30 cellular contexts compared by ENCODE assay signal in genomic region chrX:136856050-136856449, GRCh38. TPM values are rescaled to one million over a fixed set of nuclear protein-coding genes. Genes with fewer than 3 reads are reported as not detected.
DNase-seq lines count a peak whose midpoint lies in the region; ATAC-seq lines count a peak whose summit lies in the region.
"Had no signal": no experiment of that assay in that cellular context is flagged by ENCODE, and none has a peak within 500 bp of the region (broad histone marks: within the 10 kb centered on the region; RNA-seq: fewer than 3 reads in every experiment).

No MANE protein-coding gene starts in this region.

- H3K27ac Mint-ChIP-seq in T-helper 17 cell (peak overlapping the region; percentile 73), naive B cell (peak overlapping the region in 4 of 6 donors; percentile 16 to 80 (median 32))
- H3K27ac Mint-ChIP-seq: activated CD8-positive, alpha-beta memory T cell treated with anti-CD3 and anti-CD28 coated beads, Interleukin-2, amount 10 ng/mL, durations not matched to agents 7 days and 5 days; CD4-positive, CD25-positive, alpha-beta regulatory T cell; H9; progenitor cell of endocrine pancreas had no signal

- DNase-seq in activated CD4-positive, alpha-beta T cell treated with anti-CD3 and anti-CD28 coated beads for 48 hours: peak; percentile 22
- DNase-seq in activated CD4-positive, alpha-beta T cell treated with anti-CD3 and anti-CD28 coated beads, Interleukin-2, amount 50 U/mL, for 4 hours: no peak
- DNase-seq in T-helper 17 cell (no peak), naive B cell (no peak), cerebellar cortex (ENCODE audit: low spot score) (no peak)
- no peak for DNase-seq in effector CD4-positive, alpha-beta T cell
- DNase-seq: activated CD4-positive, alpha-beta T cell treated with anti-CD3 and anti-CD28 coated beads for 1 hour; activated CD8-positive, alpha-beta memory T cell treated with anti-CD3 and anti-CD28 coated beads, Interleukin-2, amount 10 ng/mL, durations not matched to agents 7 days and 5 days; CD4-positive, CD25-positive, alpha-beta regulatory T cell; H9; hippocampal formation; immature natural killer cell; left colon; mammary epithelial cell; NCI-H1417; NCI-H2081; NCI-H226; NCI-H748 treated with DMSO at 0.1 percent for 48 hours; SJCRH30; stimulated activated CD4-positive, alpha-beta T cell treated with anti-CD3 and anti-CD28 coated beads, Interleukin-12 subunit alpha, Interleukin-12 subunit beta, amount 100 ng/mL, for 4 hours; stimulated activated CD4-positive, alpha-beta T cell treated with anti-CD3 and anti-CD28 coated beads, Interleukin-4, amount 100 ng/mL, for 24 hours; stimulated activated naive CD4-positive, alpha-beta T cell; testis; uterus had no signal

- H3K36me3 Mint-ChIP-seq in T-helper 17 cell (ENCODE audit: low read depth) (peaks cover 17% of the 10 kb centered on the region), naive B cell (peaks cover 4 to 12% of the 10 kb centered on the region in 2 donors)

- H3K27me3 Mint-ChIP-seq in T-helper 17 cell (no peaks in the 10 kb centered on the region), naive B cell (no peaks in the 10 kb centered on the region)
- H3K27me3 Mint-ChIP-seq: activated CD8-positive, alpha-beta memory T cell treated with anti-CD3 and anti-CD28 coated beads, Interleukin-2, amount 10 ng/mL, durations not matched to agents 7 days and 5 days; activated naive CD4-positive, alpha-beta T cell treated with anti-CD3 and anti-CD28 coated beads, Interleukin-2, amount 50 U/mL, for 24 hours; CD4-positive, CD25-positive, alpha-beta regulatory T cell; progenitor cell of endocrine pancreas had no signal

- ATAC-seq in GM21390 (IDR thresholded peaks at IDR 0.05; ENCODE audit: unreplicated experiment): peak; percentile 2
- no peak for ATAC-seq in T-helper 17 cell
- no peak for ATAC-seq in naive B cell (ENCODE audit: low read depth in 2 of 2)
- no peak for ATAC-seq in HG02981 (IDR thresholded peaks at IDR 0.05; ENCODE audit: unreplicated experiment)
- ATAC-seq: activated CD8-positive, alpha-beta memory T cell treated with anti-CD3 and anti-CD28 coated beads, Interleukin-2, amount 10 ng/mL, durations not matched to agents 7 days and 5 days; gastroesophageal sphincter; left colon had no signal

- H3K4me1 Mint-ChIP-seq in T-helper 17 cell (peaks cover 17% of the 10 kb centered on the region), naive B cell (peaks cover 10 to 22% (median 22%) of the 10 kb centered on the region in 3 donors)
- H3K4me1 Mint-ChIP-seq: H9 had no signal

- H3K4me3 Mint-ChIP-seq in T-helper 17 cell (no peak overlapping the region), naive B cell (peak overlapping the region in 1 of 8 donors; percentile 58)
- H3K4me3 Mint-ChIP-seq: activated CD8-positive, alpha-beta memory T cell treated with anti-CD3 and anti-CD28 coated beads, Interleukin-2, amount 10 ng/mL, durations not matched to agents 7 days and 5 days; activated naive CD4-positive, alpha-beta T cell treated with anti-CD3 and anti-CD28 coated beads, Interleukin-2, amount 50 U/mL, for 24 hours; CD4-positive, CD25-positive, alpha-beta regulatory T cell; H9; immature natural killer cell had no signal

- no peaks in the 10 kb centered on the region for H3K9me3 ChIP-seq in T-helper 17 cell (ENCODE audit: control insufficient read depth, low read length, poor library complexity, severe bottlenecking)
- H3K9me3 ChIP-seq: ascending aorta, gastroesophageal sphincter, SJCRH30, testis, uterus had no signal

- H3K9me3 Mint-ChIP-seq in naive B cell: peaks cover 0 to 6% (median 0%) of the 10 kb centered on the region in 7 donors
- H3K9me3 Mint-ChIP-seq: activated naive CD4-positive, alpha-beta T cell treated with anti-CD3 and anti-CD28 coated beads, Interleukin-2, amount 50 U/mL, for 24 hours; CD4-positive, CD25-positive, alpha-beta regulatory T cell; immature natural killer cell had no signal

RNA-seq across cellular contexts. Expression of gene RBMX, which starts 24.5 kb away (rescaled TPM):
- 100 to 1,000 TPM; 239 TPM for total RNA-seq in T-helper 17 cell
- polyA plus RNA-seq in naive B cell (ENCODE audit: low read depth in 6 of 6): 100 to 1,000 TPM; 168 to 253 (median 209) TPM
